ENCODE assay signal across 10 cellular contexts in genomic region chr15:65773386-65774111, GRCh38. TPM values are rescaled to one million over a fixed set of nuclear protein-coding genes. Genes with fewer than 3 reads are reported as not detected.
A peak's percentile ranks its signal among the peaks of the same experiment; 100 is the strongest.
DNase-seq lines count a peak whose midpoint lies in the region; ATAC-seq lines count a peak whose summit lies in the region.
"Had no signal": no experiment of that assay in that cellular context is flagged by ENCODE, and none has a peak within 500 bp of the region (broad histone marks: within the 10 kb centered on the region; RNA-seq: fewer than 3 reads in every experiment).

No MANE protein-coding gene starts in this region.

- no peaks in the 10 kb centered on the region for H3K27me3 Mint-ChIP-seq in activated T-cell treated with anti-CD3 and anti-CD28 coated beads, Interleukin-2, amount 50 U/mL, for 4 hours (ENCODE audit: low read depth)
- H3K27me3 Mint-ChIP-seq in activated CD4-positive, alpha-beta memory T cell treated with anti-CD3 and anti-CD28 coated beads for 36 hours = no peaks in the 10 kb centered on the region
- H3K27me3 Mint-ChIP-seq in stimulated activated naive CD8-positive, alpha-beta T cell treated with anti-CD3 and anti-CD28 coated beads, Interleukin-15, Interleukin-2, amounts not matched to agents 100 ng/mL and 50 ng/mL, for 24 hours = no peaks in the 10 kb centered on the region

- no peak for DNase-seq in activated T-cell treated with anti-CD3 and anti-CD28 coated beads, Interleukin-2, amount 50 U/mL, for 4 hours
- no peak for DNase-seq in activated T-cell treated with anti-CD3 and anti-CD28 coated beads, Interleukin-2, amount 50 U/mL, for 1 hour
- peak; percentile 52 for DNase-seq in activated CD4-positive, alpha-beta memory T cell treated with anti-CD3 and anti-CD28 coated beads for 36 hours
- DNase-seq in posterior vena cava (ENCODE audit: low spot score) (no peak), cerebellar cortex (ENCODE audit: low spot score) (no peak)
- no peak for DNase-seq in effector CD8-positive, alpha-beta T cell (lab: John Stamatoyannopoulos, UW)
- DNase-seq: cerebellar nuclear complex, NCI-H524 had no signal

- H3K9me3 Mint-ChIP-seq in activated T-cell treated with anti-CD3 and anti-CD28 coated beads, Interleukin-2, amount 50 U/mL, for 4 hours = no peaks in the 10 kb centered on the region
- H3K9me3 Mint-ChIP-seq in activated CD4-positive, alpha-beta memory T cell treated with anti-CD3 and anti-CD28 coated beads for 36 hours = no peaks in the 10 kb centered on the region
- H3K9me3 Mint-ChIP-seq in stimulated activated naive CD8-positive, alpha-beta T cell treated with anti-CD3 and anti-CD28 coated beads, Interleukin-15, Interleukin-2, amounts not matched to agents 100 ng/mL and 50 ng/mL, for 24 hours = no peaks in the 10 kb centered on the region

- peak overlapping the region; percentile 12 for H3K4me3 Mint-ChIP-seq in activated T-cell treated with anti-CD3 and anti-CD28 coated beads, Interleukin-2, amount 50 U/mL, for 4 hours
- H3K4me3 Mint-ChIP-seq in activated CD4-positive, alpha-beta memory T cell treated with anti-CD3 and anti-CD28 coated beads for 36 hours = no peak overlapping the region
- peak overlapping the region; percentile 55 for H3K4me3 Mint-ChIP-seq in stimulated activated naive CD8-positive, alpha-beta T cell treated with anti-CD3 and anti-CD28 coated beads, Interleukin-15, Interleukin-2, amounts not matched to agents 100 ng/mL and 50 ng/mL, for 24 hours

- CTCF ChIA-PET in activated CD4-positive, alpha-beta memory T cell treated with anti-CD3 and anti-CD28 coated beads for 36 hours (lab: Charles Lee) = interaction anchor here (0.7 kb wide), 1 partner anchor 17 kb away, joined by 3 read pairs; no protein-coding TSS in a partner anchor

- peaks cover 29% of the 10 kb centered on the region for H3K36me3 Mint-ChIP-seq in activated T-cell treated with anti-CD3 and anti-CD28 coated beads, Interleukin-2, amount 50 U/mL, for 4 hours (ENCODE audit: insufficient read depth)
- H3K36me3 Mint-ChIP-seq in activated CD4-positive, alpha-beta memory T cell treated with anti-CD3 and anti-CD28 coated beads for 36 hours = peaks cover 18% of the 10 kb centered on the region
- H3K36me3 Mint-ChIP-seq in stimulated activated naive CD8-positive, alpha-beta T cell treated with anti-CD3 and anti-CD28 coated beads, Interleukin-15, Interleukin-2, amounts not matched to agents 100 ng/mL and 50 ng/mL, for 24 hours (ENCODE audit: low read depth) = peaks cover 36% of the 10 kb centered on the region

- peak overlapping the region; percentile 53 for H3K27ac Mint-ChIP-seq in activated CD4-positive, alpha-beta memory T cell treated with anti-CD3 and anti-CD28 coated beads for 36 hours
- H3K27ac Mint-ChIP-seq in stimulated activated naive CD8-positive, alpha-beta T cell treated with anti-CD3 and anti-CD28 coated beads, Interleukin-15, Interleukin-2, amounts not matched to agents 100 ng/mL and 50 ng/mL, for 24 hours = peak overlapping the region; percentile 75

- intact Hi-C loops in activated CD4-positive, alpha-beta memory T cell treated with anti-CD3 and anti-CD28 coated beads for 36 hours (cut with micrococcal nuclease) = loop anchor here (1.0 kb wide), 1 partner anchor 12 kb away; no protein-coding TSS in a partner anchor
- intact Hi-C loops in posterior vena cava (cut with DNase I) = loop anchor here in 1 of 2 donors (2.0 kb wide), 1 partner anchor 39 kb away; no protein-coding TSS in a partner anchor

- peaks cover 43% of the 10 kb centered on the region for H3K4me1 Mint-ChIP-seq in activated T-cell treated with anti-CD3 and anti-CD28 coated beads, Interleukin-2, amount 50 U/mL, for 4 hours (ENCODE audit: low read depth)
- peaks cover 40% of the 10 kb centered on the region for H3K4me1 Mint-ChIP-seq in activated CD4-positive, alpha-beta memory T cell treated with anti-CD3 and anti-CD28 coated beads for 36 hours (ENCODE audit: low read depth)
- H3K4me1 Mint-ChIP-seq in stimulated activated naive CD8-positive, alpha-beta T cell treated with anti-CD3 and anti-CD28 coated beads, Interleukin-15, Interleukin-2, amounts not matched to agents 100 ng/mL and 50 ng/mL, for 24 hours (ENCODE audit: low read depth) = peaks cover 76% of the 10 kb centered on the region

- POLR2A ChIA-PET in activated CD4-positive, alpha-beta memory T cell treated with anti-CD3 and anti-CD28 coated beads for 36 hours (lab: Charles Lee) = no interaction called here

- peak; percentile 55 to 65 for ATAC-seq in activated T-cell treated with anti-CD3 and anti-CD28 coated beads, Interleukin-2, amount 50 U/mL, for 4 hours
- ATAC-seq in HG02759 (IDR thresholded peaks at IDR 0.05; ENCODE audit: unreplicated experiment) = peak; percentile 64

RNA-seq across cellular contexts. Expression of gene DENND4A, which starts 18.5 kb away (rescaled TPM):
- 10 to 100 TPM; 24.2 to 26.0 (median 25.0) TPM for total RNA-seq in activated T-cell treated with anti-CD3 and anti-CD28 coated beads, Interleukin-2, amount 50 U/mL, for 4 hours
- total RNA-seq in activated CD4-positive, alpha-beta memory T cell treated with anti-CD3 and anti-CD28 coated beads for 36 hours = 10 to 100 TPM; 39.9 to 41.3 TPM
- total RNA-seq in posterior vena cava = 10 to 100 TPM; 28.6 to 30.1 TPM
